16 cellular contexts compared by ENCODE assay signal in genomic region chr6:110776413-110776812, GRCh38.
"Had no signal": no experiment of that assay in that cellular context is flagged by ENCODE, and none has a peak within 500 bp of the region (broad histone marks: within the 10 kb centered on the region; RNA-seq: fewer than 3 reads in every experiment).

No MANE protein-coding gene starts in this region.

- H3K9me3 ChIP-seq: heart right ventricle, testis, tibial nerve, upper lobe of right lung, vagina had no signal

- H3K4me3 ChIP-seq: coronary artery, heart right ventricle, testis, tibial nerve, upper lobe of right lung, vagina had no signal

- ATAC-seq: naive thymus-derived CD8-positive, alpha-beta T cell; right cardiac atrium; stimulated activated effector memory CD8-positive, alpha-beta T cell treated with anti-CD3 and anti-CD28 coated beads, Interleukin-12 subunit alpha, Interleukin-12 subunit beta, amount 100 ng/mL, for 72 hours; upper lobe of right lung had no signal

- H3K36me3 ChIP-seq: upper lobe of right lung, vagina had no signal

- H3K27me3 ChIP-seq: heart right ventricle, testis, tibial nerve, upper lobe of right lung, vagina had no signal

- DNase-seq: effector CD8-positive, alpha-beta T cell; foreskin fibroblast; heart right ventricle; hypothalamus; kidney glomerular epithelial cell; naive thymus-derived CD8-positive, alpha-beta T cell; posterior cingulate gyrus; right cardiac atrium; stimulated activated CD4-positive, alpha-beta T cell treated with anti-CD3 and anti-CD28 coated beads, Interleukin-4, amount 100 ng/mL, for 1 hour; stimulated activated CD8-positive, alpha-beta memory T cell treated with anti-CD3 and anti-CD28 coated beads, Interleukin-4, amount 100 ng/mL, for 48 hours; testis; upper lobe of right lung had no signal

- H3K27ac ChIP-seq: coronary artery, heart right ventricle, testis, tibial nerve, upper lobe of right lung, vagina had no signal
